1 cellular context compared by ENCODE assay signal in the genomic region with DNA sequence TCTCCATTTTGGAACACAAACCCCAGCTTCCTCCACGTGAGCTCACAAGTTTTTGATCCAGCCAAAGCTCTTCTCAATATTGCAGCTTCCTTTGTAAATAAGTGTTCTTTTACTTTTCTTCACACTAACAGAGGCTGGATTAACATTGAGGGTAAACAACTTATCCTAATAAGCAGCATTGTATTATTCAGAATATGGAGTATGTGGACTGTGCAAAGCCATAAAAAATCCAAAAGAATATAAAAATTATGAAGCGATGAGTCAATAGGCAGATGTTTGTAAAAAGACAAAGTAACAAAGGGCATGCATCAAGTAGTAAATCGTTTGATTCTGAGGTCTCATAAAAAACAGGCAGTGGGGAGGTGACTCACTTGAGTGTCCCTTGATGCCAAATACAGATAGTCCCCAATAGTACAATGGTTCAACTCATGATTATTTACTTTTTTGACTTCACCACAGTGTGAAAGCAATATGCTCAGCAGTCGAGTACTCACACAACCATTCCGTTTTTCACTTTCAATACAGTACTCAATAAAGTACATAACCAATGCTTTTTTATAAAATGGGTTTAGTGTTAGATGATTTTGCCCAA.
TF ChIP-seq lines count a peak whose summit lies in the region.

No MANE protein-coding gene starts in this region.

TF ChIP-seq in HepG2, 621 proteins besides CTCF, POLR2A, EP300 and RAD21:
- TF ChIP-seq KMT2B (CRISPR knock-in tag; IDR thresholded peaks at IDR 0.05): no peak
- no peak for TF ChIP-seq ZNF644 (CRISPR knock-in tag; IDR thresholded peaks at IDR 0.05; ENCODE audit: low read depth)
- TF ChIP-seq, protein P1, sequence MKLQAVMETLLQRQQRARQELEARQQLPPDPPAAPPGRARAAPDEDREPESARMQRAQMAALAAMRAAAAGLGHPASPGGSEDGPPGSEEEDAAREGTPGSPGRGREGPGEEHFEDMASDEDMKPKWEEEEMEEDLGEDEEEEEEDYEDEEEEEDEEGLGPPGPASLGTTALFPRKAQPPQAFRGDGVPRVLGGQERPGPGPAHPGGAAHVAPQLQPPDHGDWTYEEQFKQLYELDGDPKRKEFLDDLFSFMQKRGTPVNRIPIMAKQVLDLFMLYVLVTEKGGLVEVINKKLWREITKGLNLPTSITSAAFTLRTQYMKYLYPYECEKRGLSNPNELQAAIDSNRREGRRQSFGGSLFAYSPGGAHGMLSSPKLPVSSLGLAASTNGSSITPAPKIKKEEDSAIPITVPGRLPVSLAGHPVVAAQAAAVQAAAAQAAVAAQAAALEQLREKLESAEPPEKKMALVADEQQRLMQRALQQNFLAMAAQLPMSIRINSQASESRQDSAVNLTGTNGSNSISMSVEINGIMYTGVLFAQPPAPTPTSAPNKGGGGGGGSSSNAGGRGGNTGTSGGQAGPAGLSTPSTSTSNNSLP (IDR thresholded peaks at IDR 0.05; ENCODE audit: low read depth, low read length): peak; percentile 27; the same call in 1 of the 2 replicates
- TF ChIP-seq SP140L (CRISPR knock-in tag; IDR thresholded peaks at IDR 0.05; ENCODE audit: borderline replicate concordance): no peak
- peak; percentile 49; the same call in 1 of the 2 replicates for TF ChIP-seq FOSL2 (CRISPR knock-in tag; IDR thresholded peaks at IDR 0.05)
- TF ChIP-seq SOX13 (IDR thresholded peaks at IDR 0.05): no peak
- peak in 1 of 2 experiments; percentile 44; a peak in 1 of 4 replicates for TF ChIP-seq SOX13 (CRISPR knock-in tag; conservative IDR thresholded peaks at IDR 0.05 in 1 of 2, IDR thresholded peaks at IDR 0.05 in 1 of 2)
TF ChIP-seq in HepG2: peak in this region for 3.
